ENCODE assay signal across 10 cellular contexts in genomic region chr17:79779088-79779529, GRCh38. TPM values are rescaled to one million over a fixed set of nuclear protein-coding genes. Genes with fewer than 3 reads are reported as not detected.
A peak's percentile ranks its signal among the peaks of the same experiment; 100 is the strongest.
DNase-seq lines count a peak whose midpoint lies in the region; ATAC-seq and TF ChIP-seq lines count a peak whose summit lies in the region.
"Had no signal": no experiment of that assay in that cellular context is flagged by ENCODE, and none has a peak within 500 bp of the region (broad histone marks: within the 10 kb centered on the region; RNA-seq: fewer than 3 reads in every experiment).

No MANE protein-coding gene starts in this region.

- H3K9me3 ChIP-seq in left ventricle myocardium inferior (replicated peaks) (no peaks in the 10 kb centered on the region), vagina (no peaks in the 10 kb centered on the region)

- in situ Hi-C loops in GM13977 (cut with MboI; ENCODE audit: low pct_unique_long_range_greater_than_20kb, low sequenced_read_pairs, unreplicated experiment) = loop anchor here (25.0 kb wide), 1 partner anchor 183 kb away; no protein-coding TSS in a partner anchor

- H3K36me3 ChIP-seq in left ventricle myocardium inferior = no peaks in the 10 kb centered on the region
- no peaks in the 10 kb centered on the region for H3K36me3 ChIP-seq in kidney epithelial cell (ENCODE audit: control insufficient read depth, insufficient read depth, low read length)
- no peaks in the 10 kb centered on the region for H3K36me3 ChIP-seq in vagina

- no peak for TF ChIP-seq CTCF in left ventricle myocardium inferior (IDR thresholded peaks at IDR 0.05; ENCODE audit: borderline replicate concordance)
- TF ChIP-seq CTCF in kidney epithelial cell (IDR thresholded peaks at IDR 0.05; ENCODE audit: insufficient read depth, low read length, poor library complexity, severe bottlenecking) = no peak
- no peak for TF ChIP-seq CTCF in vagina (IDR thresholded peaks at IDR 0.05)
- TF ChIP-seq CTCF in GM13977 (IDR thresholded peaks at IDR 0.05; ENCODE audit: extremely low read depth, insufficient read depth, missing control alignments) = no peak

- H3K27me3 ChIP-seq in left ventricle myocardium inferior (ENCODE audit: low read depth) (peaks cover 61% of the 10 kb centered on the region), kidney epithelial cell (ENCODE audit: control insufficient read depth, insufficient read depth, low read length) (peaks cover 22% of the 10 kb centered on the region), vagina (no peaks in the 10 kb centered on the region)

- intact Hi-C loops in left ventricle myocardium inferior (cut with micrococcal nuclease) = no loop called here
- intact Hi-C loops in cardiac septum (cut with DNase I) = loop anchor here (5.0 kb wide), 1 partner anchor 63 kb away; no protein-coding TSS in a partner anchor
- intact Hi-C loops in vagina (cut with DNase I) = no loop called here

- H3K27ac Mint-ChIP-seq in activated naive CD8-positive, alpha-beta T cell = no peak overlapping the region

- ATAC-seq in GM18867 (IDR thresholded peaks at IDR 0.05; ENCODE audit: unreplicated experiment) = no peak

- no peak for TF ChIP-seq POLR2A in vagina (IDR thresholded peaks at IDR 0.05)

- H3K4me1 Mint-ChIP-seq in activated naive CD8-positive, alpha-beta T cell (ENCODE audit: low read depth) = peaks cover 41% of the 10 kb centered on the region

- DNase-seq in left ventricle myocardium inferior = no peak
- DNase-seq in cardiac septum (ENCODE audit: low spot score) = no peak
- no peak for DNase-seq in kidney epithelial cell (ENCODE audit: low read depth)
- DNase-seq in vagina (ENCODE audit: extremely low spot score in 2 of 2) = no peak
- DNase-seq in SHP77 treated with DMSO at 0.1 percent for 48 hours (lab: John Stamatoyannopoulos, UW) = no peak
- no peak for DNase-seq in GM13977 (ENCODE audit: low spot score)
- DNase-seq: small intestine had no signal

- H3K4me3 ChIP-seq in left ventricle myocardium inferior = peak overlapping the region; percentile 91
- H3K4me3 ChIP-seq in kidney epithelial cell (ENCODE audit: low read depth, low read length) = peak overlapping the region; percentile 68
- peak overlapping the region; percentile 54 to 62 for H3K4me3 ChIP-seq in vagina

- H3K4me3 Mint-ChIP-seq in activated naive CD8-positive, alpha-beta T cell = peak overlapping the region; percentile 88

- H3K27ac ChIP-seq in left ventricle myocardium inferior (replicated peaks) (no peak overlapping the region), vagina (no peak overlapping the region)

- H3K4me1 ChIP-seq in left ventricle myocardium inferior = peaks cover 29% of the 10 kb centered on the region
- H3K4me1 ChIP-seq in vagina = peaks cover 24% of the 10 kb centered on the region

- H3K27me3 Mint-ChIP-seq in activated naive CD8-positive, alpha-beta T cell = peaks cover 30% of the 10 kb centered on the region

- no peaks in the 10 kb centered on the region for H3K36me3 Mint-ChIP-seq in activated naive CD8-positive, alpha-beta T cell

- no peaks in the 10 kb centered on the region for H3K9me3 Mint-ChIP-seq in activated naive CD8-positive, alpha-beta T cell (ENCODE audit: low read depth)

RNA-seq across cellular contexts. Expression of gene CBX2, which starts 1.2 kb away (rescaled TPM):
- total RNA-seq in left ventricle myocardium inferior (2.6 TPM), cardiac septum (3.5 TPM), kidney epithelial cell (11.9 and 15.8 TPM in 2 replicates), vagina (5.6 TPM)

RNA-seq across cellular contexts. Expression of gene CBX8, which starts 17.8 kb away (rescaled TPM):
- 7.5 TPM for total RNA-seq in left ventricle myocardium inferior
- total RNA-seq in cardiac septum = 5.7 TPM
- 2.5 and 2.7 TPM in 2 replicates for total RNA-seq in kidney epithelial cell
- 0.98 TPM for total RNA-seq in vagina

RNA-seq across cellular contexts. Expression of gene ENPP7, which starts 48.4 kb away (rescaled TPM):
- total RNA-seq in left ventricle myocardium inferior (not detected), cardiac septum (not detected), kidney epithelial cell (not detected in 2 replicates), vagina (not detected)
- total RNA-seq: dermis microvascular lymphatic vessel endothelial cell had no signal
